Comparison of ENCODE assay signal across 32 cellular contexts in genomic region chr20:59316911-59317310, GRCh38. TPM values are rescaled to one million over a fixed set of nuclear protein-coding genes. Genes with fewer than 3 reads are reported as not detected.
"Had no signal": no experiment of that assay in that cellular context is flagged by ENCODE, and none has a peak within 500 bp of the region (broad histone marks: within the 10 kb centered on the region; RNA-seq: fewer than 3 reads in every experiment).

No MANE protein-coding gene starts in this region.

- FAIRE-seq: astrocyte, bronchial epithelial cell, colon had no signal

- H3K27me3 ChIP-seq: brain microvascular endothelial cell, foreskin keratinocyte, gastrocnemius medialis had no signal

- H3K4me3 ChIP-seq: dorsolateral prefrontal cortex, esophagus muscularis mucosa, gastrocnemius medialis, heart left ventricle had no signal

- H3K4me1 ChIP-seq: esophagus muscularis mucosa, foreskin keratinocyte, gastrocnemius medialis, heart left ventricle had no signal

- DNase-seq: activated CD4-positive, alpha-beta T cell treated with anti-CD3 and anti-CD28 coated beads for 1 hour; activated CD4-positive, alpha-beta T cell treated with anti-CD3 and anti-CD28 coated beads for 48 hours; activated CD4-positive, alpha-beta T cell treated with anti-CD3 and anti-CD28 coated beads, Interleukin-2, amount 50 U/mL, for 1 hour; activated CD4-positive, alpha-beta T cell treated with anti-CD3 and anti-CD28 coated beads, Interleukin-2, amount 50 U/mL, for 48 hours; activated CD8-positive, alpha-beta memory T cell treated with anti-CD3 and anti-CD28 coated beads for 24 hours; activated CD8-positive, alpha-beta T cell treated with anti-CD3 and anti-CD28 coated beads for 36 hours; activated effector memory CD4-positive, alpha-beta T cell treated with Interleukin-2 at 50 U/mL for 16 hours; activated gamma-delta T cell treated with Interleukin-2 at 50 U/mL for 16 hours; activated naive CD4-positive, alpha-beta T cell treated with anti-CD3 and anti-CD28 coated beads, Interleukin-2, amount 50 U/mL, for 16 hours; activated naive CD4-positive, alpha-beta T cell treated with Interleukin-2 at 50 U/mL for 16 hours; activated T-cell treated with anti-CD3 and anti-CD28 coated beads, Interleukin-2, amount 50 U/mL, for 4 hours; amniotic stem cell; anterior cingulate cortex; brain microvascular endothelial cell; dorsolateral prefrontal cortex; effector memory CD4-positive, alpha-beta T cell; endodermal cell; erythroblast; foreskin keratinocyte; gastrocnemius medialis; glutamatergic neuron; heart left ventricle; T-helper 2 cell had no signal

- H3K9me3 ChIP-seq: esophagus muscularis mucosa, gastrocnemius medialis, heart left ventricle had no signal

- H3K27ac ChIP-seq: brain microvascular endothelial cell, dorsolateral prefrontal cortex, esophagus muscularis mucosa, foreskin keratinocyte, gastrocnemius medialis, heart left ventricle, VCaP had no signal

- H3K36me3 ChIP-seq: brain microvascular endothelial cell, esophagus muscularis mucosa, gastrocnemius medialis, heart left ventricle had no signal

- ATAC-seq: activated CD8-positive, alpha-beta T cell treated with anti-CD3 and anti-CD28 coated beads for 36 hours; activated T-cell treated with anti-CD3 and anti-CD28 coated beads, Interleukin-2, amount 50 U/mL, for 4 hours; activated T-helper 17 cell treated with anti-CD3 and anti-CD28 coated beads, Interleukin-2, amount 50 U/mL, for 72 hours; foreskin keratinocyte; gastrocnemius medialis; heart left ventricle; WTC11 had no signal

RNA-seq across cellular contexts. Expression of gene EDN3, which starts 16.5 kb away (rescaled TPM):
- total RNA-seq: activated T-cell treated with anti-CD3 and anti-CD28 coated beads, Interleukin-2, amount 50 U/mL, for 4 hours; astrocyte; bronchial epithelial cell; cardiac septum; endodermal cell; foreskin keratinocyte; T-helper 1 cell treated with Interleukin-12 subunit alpha and Interleukin-12 subunit beta and Interleukin-4 antibody, amounts not matched to agents 30 ng/mL and 1 ng/mL, for 36 hours had no signal
- polyA plus RNA-seq: foreskin keratinocyte had no signal
